In genomic region chr3:194582196-194582905, GRCh38 we compare ENCODE assay signal across 12 cellular contexts. TPM values are rescaled to one million over a fixed set of nuclear protein-coding genes. Genes with fewer than 3 reads are reported as not detected.
DNase-seq lines count a peak whose midpoint lies in the region; ATAC-seq and TF ChIP-seq lines count a peak whose summit lies in the region.
"Had no signal": no experiment of that assay in that cellular context is flagged by ENCODE, and none has a peak within 500 bp of the region (broad histone marks: within the 10 kb centered on the region; RNA-seq: fewer than 3 reads in every experiment).

No MANE protein-coding gene starts in this region.

- ATAC-seq in HG02759 (IDR thresholded peaks at IDR 0.05; ENCODE audit: unreplicated experiment) (no peak), gastrocnemius medialis (no peak), GM21360 (IDR thresholded peaks at IDR 0.05; ENCODE audit: unreplicated experiment) (no peak)

- in situ Hi-C loops in gastrocnemius medialis (cut with MboI; ENCODE audit: low sequenced_read_pairs in 4 of 4), result loop anchor here in 3 of 4 donors (5.0 to 25.0 kb wide), 2 partner anchors 100 to 245 kb away; no protein-coding TSS in a partner anchor

- H3K4me3 ChIP-seq in CD8-positive, alpha-beta memory T cell (ENCODE audit: low read length), result no peak overlapping the region
- no peak overlapping the region for H3K4me3 ChIP-seq in gastrocnemius medialis

- H3K36me3 Mint-ChIP-seq in CD8-positive, alpha-beta memory T cell, result peaks cover 0 to 7% (median 0%) of the 10 kb centered on the region in 3 donors
- peaks cover 24% of the 10 kb centered on the region for H3K36me3 Mint-ChIP-seq in activated T-helper 2 cell treated with anti-CD3 and anti-CD28 coated beads, Interferon-gamma antibody, Interleukin-2, Interleukin-4, amounts not matched to agents 10 μg/mL and 5 μg/mL and 100 μg/mL, durations not matched to agents 14 hours and 24 hours and 36 hours (ENCODE audit: low read depth)
- peaks cover 11% of the 10 kb centered on the region for H3K36me3 Mint-ChIP-seq in mesothelial cell of epicardium

- H3K4me1 ChIP-seq in CD8-positive, alpha-beta memory T cell (ENCODE audit: insufficient read depth, low read length), result peaks cover 13% of the 10 kb centered on the region
- H3K4me1 ChIP-seq in gastrocnemius medialis, result peaks cover 0 to 10% of the 10 kb centered on the region in 2 donors

- no peak overlapping the region for H3K27ac ChIP-seq in CD8-positive, alpha-beta memory T cell (ENCODE audit: low read depth, low read length)
- no peak overlapping the region for H3K27ac ChIP-seq in gastrocnemius medialis

- H3K27ac Mint-ChIP-seq in CD8-positive, alpha-beta memory T cell, result peak overlapping the region in 7 of 8 donors; percentile 47 to 94 (median 61)
- H3K27ac Mint-ChIP-seq in activated T-helper 2 cell treated with anti-CD3 and anti-CD28 coated beads, Interferon-gamma antibody, Interleukin-2, Interleukin-4, amounts not matched to agents 10 μg/mL and 5 μg/mL and 100 μg/mL, durations not matched to agents 14 hours and 24 hours and 36 hours, result no peak overlapping the region
- peak overlapping the region; percentile 47 for H3K27ac Mint-ChIP-seq in mesothelial cell of epicardium

- H3K27me3 ChIP-seq in CD8-positive, alpha-beta memory T cell (ENCODE audit: insufficient read depth, low read length, poor library complexity, severe bottlenecking), result no peaks in the 10 kb centered on the region
- H3K27me3 ChIP-seq in gastrocnemius medialis, result no peaks in the 10 kb centered on the region
- H3K27me3 ChIP-seq: tibial artery had no signal

- no peaks in the 10 kb centered on the region for H3K9me3 ChIP-seq in CD8-positive, alpha-beta memory T cell (ENCODE audit: low read length)
- no peaks in the 10 kb centered on the region for H3K9me3 ChIP-seq in gastrocnemius medialis
- H3K9me3 ChIP-seq: tibial artery had no signal

- CTCF ChIA-PET in CD8-positive, alpha-beta memory T cell (lab: Charles Lee), result interaction anchor here (1.0 to 1.7 kb wide), 3 partner anchors 11 to 110 kb away, joined by 3 to 8 read pairs (median 5); no protein-coding TSS in a partner anchor

- H3K9me3 Mint-ChIP-seq in CD8-positive, alpha-beta memory T cell, result peaks cover 0 to 8% (median 4%) of the 10 kb centered on the region in 5 donors
- H3K9me3 Mint-ChIP-seq in activated T-helper 2 cell treated with anti-CD3 and anti-CD28 coated beads, Interferon-gamma antibody, Interleukin-2, Interleukin-4, amounts not matched to agents 10 μg/mL and 5 μg/mL and 100 μg/mL, durations not matched to agents 14 hours and 24 hours and 36 hours, result no peaks in the 10 kb centered on the region
- no peaks in the 10 kb centered on the region for H3K9me3 Mint-ChIP-seq in mesothelial cell of epicardium

- intact Hi-C loops in activated T-helper 2 cell treated with anti-CD3 and anti-CD28 coated beads, Interferon-gamma antibody, Interleukin-2, Interleukin-4, amounts not matched to agents 10 μg/mL and 5 μg/mL and 100 μg/mL, durations not matched to agents 14 hours and 24 hours and 36 hours (cut with micrococcal nuclease), result loop anchor here (10.0 kb wide), 2 partner anchors 448 to 672 kb away; partner anchors contain the start of gene HES1
- intact Hi-C loops in gastrocnemius medialis (cut with DNase I; ENCODE audit: low total_unique reads), result loop anchor here (10.0 kb wide), 1 partner anchor 862 kb away; the partner anchor contains the start of gene ACAP2

- TF ChIP-seq CTCF in mesothelial cell of epicardium (IDR thresholded peaks at IDR 0.05; ENCODE audit: unreplicated experiment) (no peak), gastrocnemius medialis (IDR thresholded peaks at IDR 0.05 in 4 of 5, conservative IDR thresholded peaks at IDR 0.05 in 1 of 5) (no peak)

- POLR2A ChIA-PET in CD8-positive, alpha-beta memory T cell (lab: Charles Lee), result interaction anchor here (0.5 to 2.3 kb wide), 2 partner anchors 95 to 102 kb away, joined by 3 to 7 read pairs; no protein-coding TSS in a partner anchor

- no peaks in the 10 kb centered on the region for H3K27me3 Mint-ChIP-seq in CD8-positive, alpha-beta memory T cell
- no peaks in the 10 kb centered on the region for H3K27me3 Mint-ChIP-seq in activated T-helper 2 cell treated with anti-CD3 and anti-CD28 coated beads, Interferon-gamma antibody, Interleukin-2, Interleukin-4, amounts not matched to agents 10 μg/mL and 5 μg/mL and 100 μg/mL, durations not matched to agents 14 hours and 24 hours and 36 hours (ENCODE audit: low read depth)
- no peaks in the 10 kb centered on the region for H3K27me3 Mint-ChIP-seq in mesothelial cell of epicardium (ENCODE audit: low read depth)

- H3K4me1 Mint-ChIP-seq in CD8-positive, alpha-beta memory T cell, result peaks cover 15 to 19% (median 17%) of the 10 kb centered on the region in 3 donors
- peaks cover 29% of the 10 kb centered on the region for H3K4me1 Mint-ChIP-seq in activated T-helper 2 cell treated with anti-CD3 and anti-CD28 coated beads, Interferon-gamma antibody, Interleukin-2, Interleukin-4, amounts not matched to agents 10 μg/mL and 5 μg/mL and 100 μg/mL, durations not matched to agents 14 hours and 24 hours and 36 hours (ENCODE audit: low read depth)
- H3K4me1 Mint-ChIP-seq in mesothelial cell of epicardium, result peaks cover 17% of the 10 kb centered on the region

- H3K36me3 ChIP-seq in CD8-positive, alpha-beta memory T cell (ENCODE audit: insufficient read depth, low read length), result no peaks in the 10 kb centered on the region
- H3K36me3 ChIP-seq in gastrocnemius medialis, result no peaks in the 10 kb centered on the region
- H3K36me3 ChIP-seq: tibial artery had no signal

- no peak for TF ChIP-seq POLR2A in gastrocnemius medialis (IDR thresholded peaks at IDR 0.05)

- peak; percentile 25 for DNase-seq in NCI-H146 (lab: John Stamatoyannopoulos, UW)
- no peak for DNase-seq in NCI-H146 treated with DMSO at 0.1 percent for 48 hours (lab: John Stamatoyannopoulos, UW; ENCODE audit: unreplicated experiment)
- DNase-seq in CD8-positive, alpha-beta memory T cell, result no peak
- DNase-seq in activated T-helper 2 cell treated with anti-CD3 and anti-CD28 coated beads, Interferon-gamma antibody, Interleukin-2, Interleukin-4, amounts not matched to agents 10 μg/mL and 5 μg/mL and 100 μg/mL, durations not matched to agents 14 hours and 24 hours and 36 hours (ENCODE audit: low spot score), result no peak
- no peak for DNase-seq in mesothelial cell of epicardium (ENCODE audit: low spot score in 2 of 2, unreplicated experiment in 2 of 2)
- DNase-seq in gastrocnemius medialis, result no peak
- DNase-seq: head of caudate nucleus, Kasumi-1, NCI-H2081, tibial artery had no signal

- H3K4me3 Mint-ChIP-seq in CD8-positive, alpha-beta memory T cell, result peak overlapping the region; percentile 47 to 97 (median 84)
- peak overlapping the region; percentile 33 for H3K4me3 Mint-ChIP-seq in activated T-helper 2 cell treated with anti-CD3 and anti-CD28 coated beads, Interferon-gamma antibody, Interleukin-2, Interleukin-4, amounts not matched to agents 10 μg/mL and 5 μg/mL and 100 μg/mL, durations not matched to agents 14 hours and 24 hours and 36 hours (ENCODE audit: low read depth)
- peak overlapping the region; percentile 51 for H3K4me3 Mint-ChIP-seq in mesothelial cell of epicardium

RNA-seq across cellular contexts. Expression of gene TMEM44, which starts 50.9 kb away (rescaled TPM):
- total RNA-seq in CD8-positive, alpha-beta memory T cell, result 1 to 10 TPM; 3.0 to 5.7 TPM
- polyA plus RNA-seq in CD8-positive, alpha-beta memory T cell, result 2.6 TPM
- 9.3 and 9.4 TPM in 2 replicates for total RNA-seq in activated T-helper 2 cell treated with anti-CD3 and anti-CD28 coated beads, Interferon-gamma antibody, Interleukin-2, Interleukin-4, amounts not matched to agents 10 μg/mL and 5 μg/mL and 100 μg/mL, durations not matched to agents 14 hours and 24 hours and 36 hours
- total RNA-seq in mesothelial cell of epicardium (25.6 to 27.9 TPM (median 26.8 TPM) in 3 replicates), gastrocnemius medialis (1 to 10 TPM; 3.0 to 5.4 (median 3.1) TPM)

Comparison
In these comparisons a context has a peak if more than half of its experiments do, and no peak if none do; other contexts are left out.
1. H3K4me3 Mint-ChIP-seq: peak in every context shown above with its lines; median percentile 84 in CD8-positive, alpha-beta memory T cell; 51 in mesothelial cell of epicardium; 33 in activated T-helper 2 cell treated with anti-CD3 and anti-CD28 coated beads, Interferon-gamma antibody, Interleukin-2, Interleukin-4, amounts not matched to agents 10 μg/mL and 5 μg/mL and 100 μg/mL, durations not matched to agents 14 hours and 24 hours and 36 hours.